ENCODE assay signal across 8 cellular contexts in genomic region chr3:129314757-129315385, GRCh38. TPM values are rescaled to one million over a fixed set of nuclear protein-coding genes. Genes with fewer than 3 reads are reported as not detected.
A peak's percentile ranks its signal among the peaks of the same experiment; 100 is the strongest.
DNase-seq lines count a peak whose midpoint lies in the region; ATAC-seq lines count a peak whose summit lies in the region.

No MANE protein-coding gene starts in this region.

- H3K36me3 ChIP-seq in duodenal mucosa (ENCODE audit: control insufficient read depth in 1 of 2, insufficient read depth in 2 of 2, low read length in 2 of 2), result no peaks in the 10 kb centered on the region

- H3K4me3 ChIP-seq in duodenal mucosa (ENCODE audit: low read depth in 1 of 2, low read length in 2 of 2), result peak overlapping the region; percentile 87 to 92

- H3K9ac ChIP-seq in duodenal mucosa (ENCODE audit: low read depth in 1 of 2, low read length in 2 of 2), result peak overlapping the region; percentile 80 to 91

- H3K4me1 ChIP-seq in duodenal mucosa (ENCODE audit: control insufficient read depth in 1 of 2, insufficient read depth in 2 of 2, low read length in 2 of 2), result peaks cover 31 to 36% of the 10 kb centered on the region in 2 donors

- H3K27me3 ChIP-seq in duodenal mucosa (ENCODE audit: control insufficient read depth in 1 of 2, insufficient read depth in 2 of 2, low read length in 2 of 2), result no peaks in the 10 kb centered on the region

- peak overlapping the region; percentile 52 for H3K27ac ChIP-seq in duodenal mucosa (ENCODE audit: low read depth, low read length)

- peak; percentile 95 for DNase-seq in Daoy (ENCODE audit: low read depth)
- DNase-seq in NCI-H446 (lab: John Stamatoyannopoulos, UW), result peak; percentile 92 to 96
- DNase-seq in activated CD4-positive, alpha-beta T cell treated with anti-CD3 and anti-CD28 coated beads, Interleukin-2, amount 50 U/mL, for 1 hour, result peak; percentile 47
- peak; percentile 90 for DNase-seq in left lobe of liver (ENCODE audit: low spot score)
- DNase-seq in stimulated activated CD4-positive, alpha-beta T cell treated with anti-CD3 and anti-CD28 coated beads, Interleukin-1b, Interleukin-23, amount 100 ng/mL, for 48 hours, result peak; percentile 68

- H3K9me3 ChIP-seq in duodenal mucosa (ENCODE audit: control insufficient read depth in 1 of 2, low read length in 2 of 2), result no peaks in the 10 kb centered on the region

- peak; percentile 31 for ATAC-seq in HG03175 (IDR thresholded peaks at IDR 0.05; ENCODE audit: unreplicated experiment)
- peak; percentile 63 for ATAC-seq in left lobe of liver
- no peak for ATAC-seq in HG02852 (IDR thresholded peaks at IDR 0.05; ENCODE audit: unreplicated experiment)

RNA-seq across cellular contexts. Expression of gene HMCES, which starts 36.2 kb away (rescaled TPM):
- 30.0 and 35.8 TPM in 2 replicates for total RNA-seq in Daoy (2014; rRNA removed; shearing (Covaris generic))
- 19.1 TPM for total RNA-seq in left lobe of liver
